Comparison of ENCODE assay signal across 18 cellular contexts in genomic region chr9:135559606-135560005, GRCh38. TPM values are rescaled to one million over a fixed set of nuclear protein-coding genes. Genes with fewer than 3 reads are reported as not detected.
DNase-seq lines count a peak whose midpoint lies in the region; ATAC-seq and TF ChIP-seq lines count a peak whose summit lies in the region.
"Had no signal": no experiment of that assay in that cellular context is flagged by ENCODE, and none has a peak within 500 bp of the region (broad histone marks: within the 10 kb centered on the region; RNA-seq: fewer than 3 reads in every experiment).

No MANE protein-coding gene starts in this region.

- POLR2A ChIA-PET in activated CD8-positive, alpha-beta T cell treated with anti-CD3 and anti-CD28 coated beads for 36 hours (lab: Charles Lee), result no interaction called here

- WGBS in GM23248 (ENCODE audit: low coverage in 1 of 2, low lambda C conversion rate in 2 of 2, missing lambda C conversion rate in 2 of 2), 2 experiments, result 26 to 28% methylated on average over 11 of the region's 11 CpGs
- WGBS in endodermal cell (ENCODE audit: insufficient coverage in 1 of 2, insufficient read length in 1 of 2), 2 experiments, result 88 to 91% methylated on average over 8 to 11 of the region's 11 CpGs

- H3K9me2 ChIP-seq in GM23248 (ENCODE audit: insufficient read depth), result no peaks in the 10 kb centered on the region

- H3K27me3 Mint-ChIP-seq in endodermal cell (ENCODE audit: insufficient read depth), result no peaks in the 10 kb centered on the region
- peaks cover 9% of the 10 kb centered on the region for H3K27me3 Mint-ChIP-seq in activated CD8-positive, alpha-beta T cell treated with anti-CD3 and anti-CD28 coated beads for 36 hours
- H3K27me3 Mint-ChIP-seq: IgD-negative memory B cell had no signal

- H3K4me3 Mint-ChIP-seq in endodermal cell, result no peak overlapping the region
- no peak overlapping the region for H3K4me3 Mint-ChIP-seq in activated CD8-positive, alpha-beta T cell treated with anti-CD3 and anti-CD28 coated beads for 36 hours
- H3K4me3 Mint-ChIP-seq: CD8-positive, alpha-beta memory T cell; IgD-negative memory B cell had no signal

- H2AFZ ChIP-seq in GM23248, result no peak overlapping the region

- H3K9me3 ChIP-seq in GM23248 (ENCODE audit: low read depth), result no peaks in the 10 kb centered on the region
- no peaks in the 10 kb centered on the region for H3K9me3 ChIP-seq in endodermal cell (ENCODE audit: control insufficient read depth, low read length)
- H3K9me3 ChIP-seq: SJCRH30 had no signal

- H4K20me1 ChIP-seq in GM23248 (ENCODE audit: insufficient read depth), result no peaks in the 10 kb centered on the region

- no peak overlapping the region for H3K27ac Mint-ChIP-seq in endodermal cell
- no peak overlapping the region for H3K27ac Mint-ChIP-seq in activated CD8-positive, alpha-beta T cell treated with anti-CD3 and anti-CD28 coated beads for 36 hours
- H3K27ac Mint-ChIP-seq: CD8-positive, alpha-beta memory T cell; IgD-negative memory B cell had no signal

- H3K4me2 ChIP-seq in GM23248 (ENCODE audit: unreplicated experiment), result no peak overlapping the region

- H3K4me1 ChIP-seq in GM23248 (ENCODE audit: insufficient read depth) (no peaks in the 10 kb centered on the region), endodermal cell (ENCODE audit: control insufficient read depth, insufficient read depth, low read length) (no peaks in the 10 kb centered on the region)
- H3K4me1 ChIP-seq: SJCRH30 had no signal

- no peaks in the 10 kb centered on the region; the same call in none of the 2 replicates for H3K27me3 ChIP-seq in GM23248 (replicated peaks; ENCODE audit: insufficient read depth)
- no peaks in the 10 kb centered on the region for H3K27me3 ChIP-seq in endodermal cell (ENCODE audit: control insufficient read depth, insufficient read depth, low read length, poor library complexity, severe bottlenecking)

- intact Hi-C loops in posterior vena cava (cut with DNase I), result no loop called here
- intact Hi-C loops in activated CD8-positive, alpha-beta T cell treated with anti-CD3 and anti-CD28 coated beads for 36 hours (cut with micrococcal nuclease), result no loop called here

- H3K27ac ChIP-seq in GM23248, result no peak overlapping the region
- H3K27ac ChIP-seq in endodermal cell (ENCODE audit: low read depth, low read length), result no peak overlapping the region
- H3K27ac ChIP-seq: SJCRH30 had no signal

- H3K4me3 ChIP-seq in GM23248 (no peak overlapping the region), endodermal cell (ENCODE audit: low read length) (no peak overlapping the region)
- H3K4me3 ChIP-seq: SJCRH30 had no signal

- CTCF ChIA-PET in activated CD8-positive, alpha-beta T cell treated with anti-CD3 and anti-CD28 coated beads for 36 hours (lab: Charles Lee), result no interaction called here

- H3K9me3 Mint-ChIP-seq in endodermal cell, result no peaks in the 10 kb centered on the region
- H3K9me3 Mint-ChIP-seq in activated CD8-positive, alpha-beta T cell treated with anti-CD3 and anti-CD28 coated beads for 36 hours, result no peaks in the 10 kb centered on the region
- H3K9me3 Mint-ChIP-seq: CD8-positive, alpha-beta memory T cell had no signal

- no peaks in the 10 kb centered on the region for H3K79me2 ChIP-seq in GM23248 (ENCODE audit: insufficient read depth)

- no peak for TF ChIP-seq CTCF in endodermal cell (conservative IDR thresholded peaks at IDR 0.05)
- TF ChIP-seq CTCF in GM10266 (IDR thresholded peaks at IDR 0.05; ENCODE audit: control insufficient read depth, insufficient read depth, low read depth, missing control alignments), result no peak
- TF ChIP-seq CTCF in activated CD8-positive, alpha-beta T cell treated with anti-CD3 and anti-CD28 coated beads for 36 hours (IDR thresholded peaks at IDR 0.05), result no peak

- H3F3A ChIP-seq in GM23248 (ENCODE audit: insufficient read depth), result no peaks in the 10 kb centered on the region

- no peak for ATAC-seq in activated CD8-positive, alpha-beta T cell treated with anti-CD3 and anti-CD28 coated beads for 36 hours
- ATAC-seq in HG03520 (IDR thresholded peaks at IDR 0.05; ENCODE audit: unreplicated experiment), result no peak

- DNase-seq in GM23248 (peak; percentile 24), NCI-H226 (peak; percentile 14), endodermal cell (peak; percentile 30), posterior vena cava (ENCODE audit: low spot score) (peak; percentile 26), GM10266 (ENCODE audit: extremely low spot score) (no peak)
- no peak for DNase-seq in activated CD8-positive, alpha-beta T cell treated with anti-CD3 and anti-CD28 coated beads for 36 hours
- DNase-seq: ACHN; C1 segment of cervical spinal cord; CD8-positive, alpha-beta memory T cell; DMS53; HCEC 1CT; Karpas-422; NCI-H1694 treated with DMSO at 0.1 percent for 48 hours; NCI-H510A treated with DMSO at 0.1 percent for 48 hours; NCI-H774; SJCRH30 had no signal

- H3K4me1 Mint-ChIP-seq in endodermal cell, result peaks cover 7% of the 10 kb centered on the region
- H3K4me1 Mint-ChIP-seq in activated CD8-positive, alpha-beta T cell treated with anti-CD3 and anti-CD28 coated beads for 36 hours (ENCODE audit: low read depth), result no peaks in the 10 kb centered on the region
- H3K4me1 Mint-ChIP-seq: CD8-positive, alpha-beta memory T cell; IgD-negative memory B cell had no signal

- H3K9ac ChIP-seq in GM23248 (no peak overlapping the region), endodermal cell (ENCODE audit: extremely low read depth, low read length, poor library complexity, severe bottlenecking) (no peak overlapping the region)

- H3K36me3 ChIP-seq in GM23248 (ENCODE audit: low read depth) (no peaks in the 10 kb centered on the region), endodermal cell (ENCODE audit: control insufficient read depth, insufficient read depth, low read length) (no peaks in the 10 kb centered on the region)
- H3K36me3 ChIP-seq: SJCRH30 had no signal

- in situ Hi-C loops in GM23248 (cut with MboI), result no loop called here

- no peaks in the 10 kb centered on the region for H3K36me3 Mint-ChIP-seq in endodermal cell (ENCODE audit: low read depth)
- no peaks in the 10 kb centered on the region for H3K36me3 Mint-ChIP-seq in activated CD8-positive, alpha-beta T cell treated with anti-CD3 and anti-CD28 coated beads for 36 hours (ENCODE audit: low read depth)
- H3K36me3 Mint-ChIP-seq: CD8-positive, alpha-beta memory T cell had no signal

RNA-seq across cellular contexts. Expression of gene PAEP, which starts 1.9 kb away (rescaled TPM):
- not detected in 2 replicates for total RNA-seq in GM23248 (2014; rRNA removed; shearing (Covaris generic))
- not detected in 2 replicates for polyA plus RNA-seq in GM23248 (2016; fragmentation: Nextera tagmentation; extraction: Ambion mirVana)
- total RNA-seq in endodermal cell, result not detected
- not detected for polyA plus RNA-seq in endodermal cell (2013, experiment 1 of 2)
- polyA plus RNA-seq in endodermal cell (2013, experiment 2 of 2), result not detected
- not detected for total RNA-seq in posterior vena cava
- total RNA-seq in activated CD8-positive, alpha-beta T cell treated with anti-CD3 and anti-CD28 coated beads for 36 hours, result not detected
- total RNA-seq: CD8-positive, alpha-beta memory T cell; SJCRH30 had no signal
- polyA plus RNA-seq: CD8-positive, alpha-beta memory T cell; IgD-negative memory B cell had no signal

RNA-seq across cellular contexts. Expression of gene OBP2A, which starts 13.7 kb away (rescaled TPM):
- total RNA-seq in GM23248 (2014; rRNA removed; shearing (Covaris generic)), result not detected in 2 replicates
- not detected in 2 replicates for polyA plus RNA-seq in GM23248 (2016; fragmentation: Nextera tagmentation; extraction: Ambion mirVana)
- not detected for total RNA-seq in endodermal cell
- polyA plus RNA-seq in endodermal cell (2013, experiment 1 of 2), result not detected
- not detected for polyA plus RNA-seq in endodermal cell (2013, experiment 2 of 2)
- not detected for total RNA-seq in posterior vena cava
- total RNA-seq in activated CD8-positive, alpha-beta T cell treated with anti-CD3 and anti-CD28 coated beads for 36 hours, result not detected
- total RNA-seq: CD8-positive, alpha-beta memory T cell; SJCRH30 had no signal
- polyA plus RNA-seq: CD8-positive, alpha-beta memory T cell; IgD-negative memory B cell had no signal

RNA-seq across cellular contexts. Expression of gene LCN1, which starts 38.4 kb away (rescaled TPM):
- total RNA-seq in GM23248 (2014; rRNA removed; shearing (Covaris generic)), result not detected in 2 replicates
- not detected in 2 replicates for polyA plus RNA-seq in GM23248 (2016; fragmentation: Nextera tagmentation; extraction: Ambion mirVana)
- not detected for total RNA-seq in endodermal cell
- not detected for polyA plus RNA-seq in endodermal cell (2013, experiment 1 of 2)
- not detected for polyA plus RNA-seq in endodermal cell (2013, experiment 2 of 2)
- 1 to 10 TPM in 1 of 2 donors, not detected in 1; 2.4 TPM for total RNA-seq in posterior vena cava
- total RNA-seq in activated CD8-positive, alpha-beta T cell treated with anti-CD3 and anti-CD28 coated beads for 36 hours, result not detected
- total RNA-seq: CD8-positive, alpha-beta memory T cell; SJCRH30 had no signal
- polyA plus RNA-seq: CD8-positive, alpha-beta memory T cell; IgD-negative memory B cell had no signal

RNA-seq across cellular contexts. Expression of gene MRPS2, which starts 59.1 kb away (rescaled TPM):
- 32.2 and 45.3 TPM in 2 replicates for total RNA-seq in GM23248 (2014; rRNA removed; shearing (Covaris generic))
- 51.7 and 55.3 TPM in 2 replicates for polyA plus RNA-seq in GM23248 (2016; fragmentation: Nextera tagmentation; extraction: Ambion mirVana)
- 10 to 100 TPM; 50.2 to 53.1 TPM for total RNA-seq in endodermal cell
- polyA plus RNA-seq in endodermal cell (2013, experiment 1 of 2), result 51.4 TPM
- polyA plus RNA-seq in endodermal cell (2013, experiment 2 of 2), result 44.0 TPM
- total RNA-seq in posterior vena cava, result 10 to 100 TPM; 15.9 to 16.3 TPM
- 10 to 100 TPM; 56.4 to 57.4 TPM for total RNA-seq in activated CD8-positive, alpha-beta T cell treated with anti-CD3 and anti-CD28 coated beads for 36 hours

Comparison
In these comparisons a context has a peak if more than half of its experiments do, and no peak if none do; other contexts are left out.
1. DNase-seq: peak in GM23248 (single experiment), NCI-H226 (single experiment), endodermal cell (single experiment) and posterior vena cava (single experiment); none in GM10266 (single experiment) and activated CD8-positive, alpha-beta T cell treated with anti-CD3 and anti-CD28 coated beads for 36 hours (single experiment).